In genomic region chr5:9545959-9546851, GRCh38 we compare ENCODE assay signal across 1 cellular context.
TF ChIP-seq lines count a peak whose summit lies in the region.

Gene SEMA5A, minus strand, starts transcription at chr5:9546075. Its CDS starts 166,129 bp downstream, at chr5:9379946.

TF ChIP-seq in GM12878, 131 proteins besides CTCF, POLR2A, EP300 and RAD21 (continued from another document):
- TF ChIP-seq SKIL (IDR thresholded peaks at IDR 0.05; ENCODE audit: low read depth, poor library complexity, severe bottlenecking) = no peak
- TF ChIP-seq IKZF1 (conservative IDR thresholded peaks at IDR 0.05) = no peak
- no peak for TF ChIP-seq GABPA (IDR thresholded peaks at IDR 0.05; ENCODE audit: low read depth)
- TF ChIP-seq HCFC1 (IDR thresholded peaks at IDR 0.05; ENCODE audit: low read length) = no peak
- TF ChIP-seq BMI1 (IDR thresholded peaks at IDR 0.05; ENCODE audit: borderline replicate concordance) = no peak
- no peak for TF ChIP-seq ZNF274 (IDR thresholded peaks at IDR 0.05; ENCODE audit: insufficient read depth, insufficient read length)
- no peak for TF ChIP-seq NRF1 (conservative IDR thresholded peaks at IDR 0.05; ENCODE audit: low read depth, low read length)
- TF ChIP-seq PAX8 (IDR thresholded peaks at IDR 0.05) = no peak
- no peak for TF ChIP-seq FOXM1 (IDR thresholded peaks at IDR 0.05; ENCODE audit: low read depth, low read length)
